ENCODE assay signal across 1 cellular context in genomic region chr11:10858505-10859360, GRCh38.
A peak's percentile ranks its signal among the peaks of the same experiment; 100 is the strongest.
TF ChIP-seq lines count a peak whose summit lies in the region.

No MANE protein-coding gene starts in this region.

TF ChIP-seq in HepG2, 621 proteins besides CTCF, POLR2A, EP300 and RAD21 (continued from another document and continues in another):
- TF ChIP-seq ZFYVE20 (CRISPR knock-in tag; IDR thresholded peaks at IDR 0.05; ENCODE audit: borderline replicate concordance, low read depth) (0 out of 2 replicates have a peak, but pooled peaks have one; percentile 13), ZNF75D (CRISPR knock-in tag; IDR thresholded peaks at IDR 0.05; ENCODE audit: borderline replicate concordance) (no peak), DNMT1 (CRISPR knock-in tag; IDR thresholded peaks at IDR 0.05) (peak; percentile 20; the same call in 1 of the 2 replicates), KIAA2018 (CRISPR knock-in tag; IDR thresholded peaks at IDR 0.05; ENCODE audit: borderline replicate concordance) (peak; percentile 36; the same call in 1 of the 2 replicates), ZNF749 (CRISPR knock-in tag; IDR thresholded peaks at IDR 0.05; ENCODE audit: borderline replicate concordance) (no peak), ZNF550 (CRISPR knock-in tag; IDR thresholded peaks at IDR 0.05; ENCODE audit: borderline replicate concordance) (0 out of 2 replicates have a peak, but pooled peaks have one; percentile 70), RERE (CRISPR knock-in tag; IDR thresholded peaks at IDR 0.05; ENCODE audit: low read depth) (no peak), ZNF746 (CRISPR knock-in tag; IDR thresholded peaks at IDR 0.05) (no peak), ZSCAN12 (CRISPR knock-in tag; IDR thresholded peaks at IDR 0.05) (no peak), KLF13 (CRISPR knock-in tag; IDR thresholded peaks at IDR 0.05) (0 out of 2 replicates have a peak, but pooled peaks have one; percentile 15), RBFOX2 (IDR thresholded peaks at IDR 0.05; ENCODE audit: low read depth, low read length) (peak; percentile 60; the same call in 1 of the 2 replicates), ZNF501 (CRISPR knock-in tag; IDR thresholded peaks at IDR 0.05) (peak; percentile 54; the same call in 1 of the 2 replicates), ZNF556 (CRISPR knock-in tag; IDR thresholded peaks at IDR 0.05; ENCODE audit: borderline replicate concordance) (0 out of 2 replicates have a peak, but pooled peaks have one; percentile 60), LRRFIP1 (CRISPR knock-in tag; conservative IDR thresholded peaks at IDR 0.05) (no peak), ZNF432 (CRISPR knock-in tag; IDR thresholded peaks at IDR 0.05; ENCODE audit: borderline replicate concordance) (no peak), GATA4 (IDR thresholded peaks at IDR 0.05; ENCODE audit: borderline replicate concordance, low read depth) (0 out of 2 replicates have a peak, but pooled peaks have one; percentile 2), CCDC6 (CRISPR knock-in tag; IDR thresholded peaks at IDR 0.05) (peak; percentile 70; the same call in 1 of the 2 replicates), ELF1 (CRISPR knock-in tag; IDR thresholded peaks at IDR 0.05) (no peak), ZNF772 (CRISPR knock-in tag; IDR thresholded peaks at IDR 0.05) (no peak), ZNF709 (CRISPR knock-in tag; IDR thresholded peaks at IDR 0.05) (peak; percentile 27; the same call in 1 of the 2 replicates), ZNF564 (CRISPR knock-in tag; IDR thresholded peaks at IDR 0.05) (no peak), MXD1 (CRISPR knock-in tag; IDR thresholded peaks at IDR 0.05) (peak; percentile 30; the same call in 1 of the 2 replicates), CEBPB (IDR thresholded peaks at IDR 0.05; ENCODE audit: borderline replicate concordance, low read depth, low read length) (no peak), YY1 (IDR thresholded peaks at IDR 0.05; ENCODE audit: insufficient read depth, insufficient replicate concordance, low read depth, low read length) (no peak), ZC3H13 (CRISPR knock-in tag; IDR thresholded peaks at IDR 0.05) (peak; percentile 80), ZBTB38 (CRISPR knock-in tag; IDR thresholded peaks at IDR 0.05) (no peak), ZNF350 (CRISPR knock-in tag; IDR thresholded peaks at IDR 0.05; ENCODE audit: borderline replicate concordance, low read depth) (peak; percentile 34; the same call in 1 of the 2 replicates), PBX3 (CRISPR knock-in tag; IDR thresholded peaks at IDR 0.05; ENCODE audit: borderline replicate concordance) (0 out of 2 replicates have a peak, but pooled peaks have one; percentile 25), U2AF1 (optimal IDR thresholded peaks at IDR 0.05; ENCODE audit: low read depth, low read length) (no peak), FOXO1 (CRISPR knock-in tag; IDR thresholded peaks at IDR 0.05) (no peak; the same call in 1 of the 2 replicates), SP4 (CRISPR knock-in tag; IDR thresholded peaks at IDR 0.05) (no peak; the same call in 1 of the 2 replicates), CEBPZ (IDR thresholded peaks at IDR 0.05; ENCODE audit: low read length) (no peak), ZFX (CRISPR knock-in tag; IDR thresholded peaks at IDR 0.05; ENCODE audit: low read depth) (peak; percentile 77), BCL3 (CRISPR knock-in tag; IDR thresholded peaks at IDR 0.05) (peak; percentile 41; the same call in 1 of the 2 replicates)
